ENCODE assay signal across 25 cellular contexts in the genomic region with DNA sequence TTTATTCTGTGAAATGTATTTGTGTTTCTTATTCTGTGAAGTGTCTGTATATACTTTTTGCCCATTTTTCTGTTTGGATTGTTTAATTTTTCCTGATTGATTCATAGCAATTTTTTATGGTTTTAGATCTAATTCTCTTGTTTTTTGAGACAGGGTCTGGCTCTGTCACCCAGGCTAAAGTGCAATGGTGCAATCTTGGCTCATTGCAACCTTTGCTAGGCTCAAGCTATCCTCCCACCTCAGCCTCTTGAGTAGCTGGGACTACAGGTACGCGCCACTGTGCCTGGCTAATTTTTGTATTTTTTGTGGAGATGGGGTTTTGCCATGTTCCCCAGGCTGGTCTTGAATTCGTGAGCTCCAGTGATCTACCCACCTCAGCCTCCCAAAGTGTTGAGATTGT.
"Had no signal": no experiment of that assay in that cellular context is flagged by ENCODE, and none has a peak within 500 bp of the region (broad histone marks: within the 10 kb centered on the region; RNA-seq: fewer than 3 reads in every experiment).

No MANE protein-coding gene starts in this region.

- H3K27ac ChIP-seq: neutrophil, pancreas, prostate gland, right lobe of liver, sigmoid colon, stomach, suprapubic skin, testis, tibial artery, transverse colon, upper lobe of right lung, uterus had no signal

- ATAC-seq: naive thymus-derived CD8-positive, alpha-beta T cell; natural killer cell treated with Interleukin-12 subunit alpha and Interleukin-12 subunit beta and Interleukin-15 and Interleukin-18, amount 100 ng/mL, for 72 hours; pancreas; right cardiac atrium; stimulated activated effector memory CD8-positive, alpha-beta T cell treated with anti-CD3 and anti-CD28 coated beads, Interleukin-12 subunit alpha, Interleukin-12 subunit beta, amount 100 ng/mL, for 72 hours; stimulated activated naive B cell treated with anti-CD40 and anti-IgM and Interleukin-4, amounts not matched to agents 10 μg/mL and 1 μg/mL and 100 μg/mL, for 72 hours; upper lobe of right lung had no signal

- H3K4me3 ChIP-seq: pancreas, prostate gland, right lobe of liver, sigmoid colon, stomach, suprapubic skin, testis, tibial artery, transverse colon, upper lobe of right lung, uterus had no signal

- H3K36me3 ChIP-seq: neutrophil, pancreas, prostate gland, right lobe of liver, sigmoid colon, stomach, suprapubic skin, tibial artery, transverse colon, upper lobe of right lung, uterus had no signal

- DNase-seq: naive thymus-derived CD8-positive, alpha-beta T cell; nephron progenitor cell; nucleus accumbens; pancreas; right cardiac atrium; right lobe of liver; sigmoid colon; small intestine; stimulated activated CD4-positive, alpha-beta T cell treated with anti-CD3 and anti-CD28 coated beads, Interleukin-15, amount 100 ng/mL, for 24 hours; stimulated activated CD4-positive, alpha-beta T cell treated with anti-CD3 and anti-CD28 coated beads, Interleukin-2, amount 100 ng/mL, for 24 hours; stimulated activated CD4-positive, alpha-beta T cell treated with anti-CD3 and anti-CD28 coated beads, Interleukin-2, amount 100 ng/mL, for 48 hours; stimulated activated CD4-positive, alpha-beta T cell treated with anti-CD3 and anti-CD28 coated beads, Interleukin-4, amount 100 ng/mL, for 24 hours; stimulated activated naive B cell treated with anti-CD40 and anti-IgM and Interleukin-4, amounts not matched to agents 10 μg/mL and 1 μg/mL and 100 μg/mL, for 72 hours; stimulated activated naive CD4-positive, alpha-beta T cell treated with Interleukin-2 at 50 U/mL for 16 hours; stomach; testis; tibial artery; transverse colon; upper lobe of right lung; uterus had no signal

- H3K4me1 ChIP-seq: pancreas, prostate gland, testis, transverse colon, upper lobe of right lung, uterus had no signal

- H3K27me3 ChIP-seq: neutrophil, pancreas, right lobe of liver, sigmoid colon, stomach, suprapubic skin, testis, tibial artery, transverse colon, upper lobe of right lung, uterus had no signal

- H3K9me3 ChIP-seq: neutrophil, pancreas, prostate gland, right lobe of liver, sigmoid colon, stomach, suprapubic skin, testis, tibial artery, transverse colon, upper lobe of right lung, uterus had no signal

- FAIRE-seq: pancreas, small intestine had no signal
